ENCODE assay signal across 27 cellular contexts in the genomic region with DNA sequence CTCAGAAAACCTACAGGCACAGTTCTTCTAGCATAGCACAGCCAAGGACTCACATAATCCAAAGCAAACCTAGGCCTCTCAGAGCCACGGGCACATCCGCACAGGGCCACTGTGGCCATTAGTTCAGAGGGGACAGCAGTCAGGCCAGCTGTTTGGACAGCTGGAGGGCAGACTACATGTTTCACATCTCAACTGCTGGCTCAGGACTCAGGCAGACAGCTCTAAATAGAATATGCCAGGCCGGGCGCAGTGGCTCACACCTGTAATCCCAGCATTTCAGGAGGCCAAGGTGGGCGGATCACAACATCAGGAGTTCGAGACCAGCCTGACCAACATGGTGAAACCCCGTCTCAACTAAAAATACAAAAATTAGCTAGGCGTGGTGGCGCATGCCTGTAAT. TPM values are rescaled to one million over a fixed set of nuclear protein-coding genes. Genes with fewer than 3 reads are reported as not detected.
"Had no signal": no experiment of that assay in that cellular context is flagged by ENCODE, and none has a peak within 500 bp of the region (broad histone marks: within the 10 kb centered on the region; RNA-seq: fewer than 3 reads in every experiment).

No MANE protein-coding gene starts in this region.

- H3K4me3 Mint-ChIP-seq: activated B cell treated with CpG ODN at 0.5 μM for 24 hours; activated CD4-positive, alpha-beta memory T cell treated with anti-CD3 and anti-CD28 coated beads for 36 hours; activated CD4-positive, alpha-beta T cell treated with anti-CD3 and anti-CD28 coated beads, Interleukin-2, amount 10 ng/mL, durations not matched to agents 7 days and 5 days; activated naive CD4-positive, alpha-beta T cell treated with anti-CD3 and anti-CD28 coated beads, Interleukin-2, amount 10 ng/mL, durations not matched to agents 7 days and 5 days; activated naive CD8-positive, alpha-beta T cell treated with anti-CD3 and anti-CD28 coated beads for 36 hours had no signal

- H3K4me1 Mint-ChIP-seq: activated B cell treated with CpG ODN at 0.5 μM for 24 hours; activated naive CD4-positive, alpha-beta T cell treated with anti-CD3 and anti-CD28 coated beads, Interleukin-2, amount 10 ng/mL, durations not matched to agents 7 days and 5 days; activated naive CD8-positive, alpha-beta T cell treated with anti-CD3 and anti-CD28 coated beads for 36 hours had no signal

- DNase-seq: activated B cell treated with CpG ODN at 0.5 μM for 24 hours; activated CD4-positive, alpha-beta memory T cell treated with anti-CD3 and anti-CD28 coated beads for 36 hours; activated CD4-positive, alpha-beta T cell treated with anti-CD3 and anti-CD28 coated beads for 1 hour; activated CD4-positive, alpha-beta T cell treated with anti-CD3 and anti-CD28 coated beads, Interleukin-2, amount 10 ng/mL, durations not matched to agents 7 days and 5 days; activated CD8-positive, alpha-beta memory T cell treated with anti-CD3 and anti-CD28 coated beads for 24 hours; activated gamma-delta T cell treated with Interleukin-2 at 50 U/mL for 16 hours; activated naive CD4-positive, alpha-beta T cell treated with anti-CD3 and anti-CD28 coated beads, Interleukin-2, amount 10 ng/mL, durations not matched to agents 7 days and 5 days; activated naive CD8-positive, alpha-beta T cell treated with anti-CD3 and anti-CD28 coated beads for 36 hours; activated T-cell treated with anti-CD3 and anti-CD28 coated beads for 4 hours; brain microvascular endothelial cell; cerebellar nuclear complex; colonic mucosa; KG1; NCI-H1048; NCI-H1436; NCI-H1694 treated with DMSO at 0.1 percent for 48 hours; NCI-H2029 treated with DMSO at 0.1 percent for 48 hours; NCI-H345; NCI-H526 treated with DMSO at 0.1 percent for 48 hours; NK-92 treated with Interleukin-12 subunit alpha and Interleukin-12 subunit beta, amount 100 ng/mL, for 24 hours; OCI-M1; Right ventricle myocardium superior; SW 1271 had no signal

- H3K27ac Mint-ChIP-seq: activated B cell treated with CpG ODN at 0.5 μM for 24 hours; activated CD4-positive, alpha-beta memory T cell treated with anti-CD3 and anti-CD28 coated beads for 36 hours; activated CD4-positive, alpha-beta T cell treated with anti-CD3 and anti-CD28 coated beads, Interleukin-2, amount 10 ng/mL, durations not matched to agents 7 days and 5 days; activated naive CD4-positive, alpha-beta T cell treated with anti-CD3 and anti-CD28 coated beads, Interleukin-2, amount 10 ng/mL, durations not matched to agents 7 days and 5 days; activated naive CD8-positive, alpha-beta T cell treated with anti-CD3 and anti-CD28 coated beads for 36 hours had no signal

- H3K27me3 Mint-ChIP-seq: activated B cell treated with CpG ODN at 0.5 μM for 24 hours; activated CD4-positive, alpha-beta memory T cell treated with anti-CD3 and anti-CD28 coated beads for 36 hours; activated CD4-positive, alpha-beta T cell treated with anti-CD3 and anti-CD28 coated beads, Interleukin-2, amount 10 ng/mL, durations not matched to agents 7 days and 5 days; activated naive CD4-positive, alpha-beta T cell treated with anti-CD3 and anti-CD28 coated beads, Interleukin-2, amount 10 ng/mL, durations not matched to agents 7 days and 5 days; activated naive CD8-positive, alpha-beta T cell treated with anti-CD3 and anti-CD28 coated beads for 36 hours had no signal

- ATAC-seq: Panc1, SK-N-SH treated with all-trans-retinoic acid at 6 μM for 48 hours had no signal

- H3K9me3 Mint-ChIP-seq: activated B cell treated with CpG ODN at 0.5 μM for 24 hours; activated CD4-positive, alpha-beta memory T cell treated with anti-CD3 and anti-CD28 coated beads for 36 hours; activated CD4-positive, alpha-beta T cell treated with anti-CD3 and anti-CD28 coated beads, Interleukin-2, amount 10 ng/mL, durations not matched to agents 7 days and 5 days; activated naive CD4-positive, alpha-beta T cell treated with anti-CD3 and anti-CD28 coated beads, Interleukin-2, amount 10 ng/mL, durations not matched to agents 7 days and 5 days; activated naive CD8-positive, alpha-beta T cell treated with anti-CD3 and anti-CD28 coated beads for 36 hours had no signal

RNA-seq across cellular contexts. Expression of a gene that starts 28.0 kb away (rescaled TPM):
- total RNA-seq: LHCN-M2, Right ventricle myocardium superior, SJSA1 had no signal
